24 cellular contexts compared by ENCODE assay signal in the genomic region with DNA sequence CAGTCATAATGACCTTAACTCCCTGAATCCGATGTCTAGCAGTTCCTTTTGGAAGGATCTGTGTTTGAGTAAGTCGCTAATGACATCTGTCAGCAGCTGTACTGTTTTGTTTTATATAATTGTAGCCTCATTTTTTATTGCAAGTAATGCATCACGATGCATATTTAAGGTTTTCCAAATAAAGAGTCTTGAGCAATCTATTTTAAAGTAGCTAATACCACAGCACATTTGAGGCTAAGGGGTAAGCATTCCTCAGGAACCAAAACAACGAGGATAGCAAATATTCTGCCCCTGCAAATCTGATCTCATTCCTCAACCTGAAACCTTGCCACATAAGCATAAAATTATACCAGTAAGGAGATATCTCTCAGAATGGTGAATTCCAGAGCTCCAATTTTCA.
DNase-seq lines count a peak whose midpoint lies in the region; ATAC-seq and TF ChIP-seq lines count a peak whose summit lies in the region.
"Had no signal": no experiment of that assay in that cellular context is flagged by ENCODE, and none has a peak within 500 bp of the region (broad histone marks: within the 10 kb centered on the region; RNA-seq: fewer than 3 reads in every experiment).

No MANE protein-coding gene starts in this region.

- H3K4me3 ChIP-seq in foreskin fibroblast (ENCODE audit: low read depth in 1 of 2, low read length in 2 of 2) (no peak overlapping the region), upper lobe of right lung (no peak overlapping the region)
- H3K4me3 ChIP-seq: heart left ventricle, tibial artery had no signal

- TF ChIP-seq CTCF in foreskin fibroblast (IDR thresholded peaks at IDR 0.05; ENCODE audit: low read depth, low read length) (no peak), upper lobe of right lung (IDR thresholded peaks at IDR 0.05) (no peak)

- no peaks in the 10 kb centered on the region for H3K27me3 ChIP-seq in upper lobe of right lung
- H3K27me3 ChIP-seq: heart left ventricle, tibial artery had no signal

- ATAC-seq in upper lobe of right lung, result no peak
- ATAC-seq: activated CD4-positive, alpha-beta T cell treated with anti-CD3 and anti-CD28 coated beads for 36 hours; activated CD8-positive, alpha-beta memory T cell treated with anti-CD3 and anti-CD28 coated beads, Interleukin-2, amount 10 ng/mL, durations not matched to agents 7 days and 5 days; activated naive CD8-positive, alpha-beta T cell treated with anti-CD3 and anti-CD28 coated beads, Interleukin-2, amount 50 U/mL, for 24 hours; heart left ventricle; left ventricle myocardium superior; sciatic nerve had no signal

- H3K4me1 ChIP-seq in upper lobe of right lung, result peaks cover 18% of the 10 kb centered on the region

- H3K36me3 ChIP-seq in upper lobe of right lung, result no peaks in the 10 kb centered on the region
- H3K36me3 ChIP-seq: heart left ventricle, tibial artery had no signal

- no peaks in the 10 kb centered on the region for H3K9me3 ChIP-seq in upper lobe of right lung
- H3K9me3 ChIP-seq: heart left ventricle, tibial artery had no signal

- in situ Hi-C loops in KBM-7 (cut with MboI; ENCODE audit: low pct_unique_long_range_greater_than_20kb, low sequenced_read_pairs), result no loop called here

- intact Hi-C loops in upper lobe of right lung (cut with DNase I), result no loop called here

- DNase-seq in GM04504 (ENCODE audit: low read depth), result peak; percentile 61
- DNase-seq in astrocyte of the hippocampus (ENCODE audit: low read depth, low spot score), result peak; percentile 76
- DNase-seq in foreskin fibroblast, result peak; percentile 56 to 71
- no peak for DNase-seq in upper lobe of right lung
- DNase-seq in NCI-H748 (lab: John Stamatoyannopoulos, UW; ENCODE audit: unreplicated experiment), result no peak
- DNase-seq in SK-N-DZ (ENCODE audit: low spot score), result no peak
- no peak for DNase-seq in KBM-7
- DNase-seq: activated CD4-positive, alpha-beta T cell treated with anti-CD3 and anti-CD28 coated beads for 36 hours; activated CD8-positive, alpha-beta memory T cell treated with anti-CD3 and anti-CD28 coated beads, Interleukin-2, amount 10 ng/mL, durations not matched to agents 7 days and 5 days; activated naive CD8-positive, alpha-beta T cell treated with anti-CD3 and anti-CD28 coated beads, Interleukin-2, amount 50 U/mL, for 24 hours; C1 segment of cervical spinal cord; caudate nucleus; effector CD4-positive, alpha-beta T cell; GDM1; heart left ventricle; Karpas-422; left ventricle myocardium superior; NCI-H1092 treated with DMSO at 0.1 percent for 48 hours; NCI-H524; occipital lobe; stimulated activated naive CD4-positive, alpha-beta T cell; SW 1271; tibial artery had no signal

- peak overlapping the region; percentile 25 for H3K27ac ChIP-seq in upper lobe of right lung
- H3K27ac ChIP-seq: heart left ventricle had no signal

Comparison
In these comparisons a context has a peak if more than half of its experiments do, and no peak if none do; other contexts are left out.
1. DNase-seq: peak in GM04504 (single experiment), astrocyte of the hippocampus (single experiment) and foreskin fibroblast (2 of 2); none in upper lobe of right lung (single experiment), NCI-H748 (single experiment), SK-N-DZ (single experiment) and KBM-7 (single experiment).